1 cellular context compared by ENCODE assay signal in the genomic region with DNA sequence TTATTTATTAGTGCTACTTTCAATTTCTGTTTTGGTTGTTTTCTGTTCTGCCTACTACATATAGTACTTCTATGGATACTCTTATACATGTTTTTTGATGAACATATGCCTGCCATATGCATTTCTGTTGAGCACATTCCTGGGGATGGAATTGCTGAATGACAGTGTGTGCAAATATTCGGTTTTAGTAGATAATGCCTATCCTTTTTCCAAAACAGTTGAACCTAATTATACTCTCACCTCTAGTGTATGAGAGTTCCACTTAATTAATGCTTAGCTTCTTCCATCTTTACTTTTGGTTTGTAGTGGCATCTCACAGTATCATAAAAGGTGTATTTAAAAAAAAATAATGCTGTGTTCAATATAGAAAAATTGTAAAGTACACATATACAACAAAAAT.
TF ChIP-seq lines count a peak whose summit lies in the region.

No MANE protein-coding gene starts in this region.

TF ChIP-seq in K562, 482 proteins besides CTCF, POLR2A, EP300 and RAD21 (continued from another document):
- TF ChIP-seq, protein P1, sequence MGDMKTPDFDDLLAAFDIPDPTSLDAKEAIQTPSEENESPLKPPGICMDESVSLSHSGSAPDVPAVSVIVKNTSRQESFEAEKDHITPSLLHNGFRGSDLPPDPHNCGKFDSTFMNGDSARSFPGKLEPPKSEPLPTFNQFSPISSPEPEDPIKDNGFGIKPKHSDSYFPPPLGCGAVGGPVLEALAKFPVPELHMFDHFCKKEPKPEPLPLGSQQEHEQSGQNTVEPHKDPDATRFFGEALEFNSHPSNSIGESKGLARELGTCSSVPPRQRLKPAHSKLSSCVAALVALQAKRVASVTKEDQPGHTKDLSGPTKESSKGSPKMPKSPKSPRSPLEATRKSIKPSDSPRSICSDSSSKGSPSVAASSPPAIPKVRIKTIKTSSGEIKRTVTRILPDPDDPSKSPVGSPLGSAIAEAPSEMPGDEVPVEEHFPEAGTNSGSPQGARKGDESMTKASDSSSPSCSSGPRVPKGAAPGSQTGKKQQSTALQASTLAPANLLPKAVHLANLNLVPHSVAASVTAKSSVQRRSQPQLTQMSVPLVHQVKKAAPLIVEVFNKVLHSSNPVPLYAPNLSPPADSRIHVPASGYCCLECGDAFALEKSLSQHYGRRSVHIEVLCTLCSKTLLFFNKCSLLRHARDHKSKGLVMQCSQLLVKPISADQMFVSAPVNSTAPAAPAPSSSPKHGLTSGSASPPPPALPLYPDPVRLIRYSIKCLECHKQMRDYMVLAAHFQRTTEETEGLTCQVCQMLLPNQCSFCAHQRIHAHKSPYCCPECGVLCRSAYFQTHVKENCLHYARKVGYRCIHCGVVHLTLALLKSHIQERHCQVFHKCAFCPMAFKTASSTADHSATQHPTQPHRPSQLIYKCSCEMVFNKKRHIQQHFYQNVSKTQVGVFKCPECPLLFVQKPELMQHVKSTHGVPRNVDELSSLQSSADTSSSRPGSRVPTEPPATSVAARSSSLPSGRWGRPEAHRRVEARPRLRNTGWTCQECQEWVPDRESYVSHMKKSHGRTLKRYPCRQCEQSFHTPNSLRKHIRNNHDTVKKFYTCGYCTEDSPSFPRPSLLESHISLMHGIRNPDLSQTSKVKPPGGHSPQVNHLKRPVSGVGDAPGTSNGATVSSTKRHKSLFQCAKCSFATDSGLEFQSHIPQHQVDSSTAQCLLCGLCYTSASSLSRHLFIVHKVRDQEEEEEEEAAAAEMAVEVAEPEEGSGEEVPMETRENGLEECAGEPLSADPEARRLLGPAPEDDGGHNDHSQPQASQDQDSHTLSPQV (IDR thresholded peaks at IDR 0.05): peak; percentile 48; the same call in 1 of the 2 replicates
- TF ChIP-seq ELF1 (tag; IDR thresholded peaks at IDR 0.05) (no peak), RFX1 (IDR thresholded peaks at IDR 0.05) (no peak)
